ENCODE assay signal across 1 cellular context in the genomic region with DNA sequence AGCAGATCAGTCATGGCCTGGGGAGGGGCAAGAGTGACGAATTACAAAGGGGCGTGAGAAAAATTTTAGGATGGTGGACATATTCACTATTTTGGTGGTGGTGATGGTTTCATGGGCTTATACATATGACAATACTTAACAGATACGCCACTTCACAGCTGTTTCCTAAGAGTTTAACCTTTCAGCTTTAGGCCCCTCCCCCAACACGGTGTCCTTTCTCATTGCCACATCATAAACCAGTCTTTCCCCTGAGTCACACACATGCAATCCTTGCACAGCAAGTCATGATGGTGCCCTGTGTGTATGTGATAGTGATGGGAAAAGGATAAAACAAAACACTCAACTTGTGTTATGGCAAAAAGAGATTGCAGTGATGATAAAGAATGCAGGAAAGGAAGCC.
TF ChIP-seq lines count a peak whose summit lies in the region.

No MANE protein-coding gene starts in this region.

TF ChIP-seq in K562, 482 proteins besides CTCF, POLR2A, EP300 and RAD21 (continued from another document and continues in another):
- TF ChIP-seq, protein P1, sequence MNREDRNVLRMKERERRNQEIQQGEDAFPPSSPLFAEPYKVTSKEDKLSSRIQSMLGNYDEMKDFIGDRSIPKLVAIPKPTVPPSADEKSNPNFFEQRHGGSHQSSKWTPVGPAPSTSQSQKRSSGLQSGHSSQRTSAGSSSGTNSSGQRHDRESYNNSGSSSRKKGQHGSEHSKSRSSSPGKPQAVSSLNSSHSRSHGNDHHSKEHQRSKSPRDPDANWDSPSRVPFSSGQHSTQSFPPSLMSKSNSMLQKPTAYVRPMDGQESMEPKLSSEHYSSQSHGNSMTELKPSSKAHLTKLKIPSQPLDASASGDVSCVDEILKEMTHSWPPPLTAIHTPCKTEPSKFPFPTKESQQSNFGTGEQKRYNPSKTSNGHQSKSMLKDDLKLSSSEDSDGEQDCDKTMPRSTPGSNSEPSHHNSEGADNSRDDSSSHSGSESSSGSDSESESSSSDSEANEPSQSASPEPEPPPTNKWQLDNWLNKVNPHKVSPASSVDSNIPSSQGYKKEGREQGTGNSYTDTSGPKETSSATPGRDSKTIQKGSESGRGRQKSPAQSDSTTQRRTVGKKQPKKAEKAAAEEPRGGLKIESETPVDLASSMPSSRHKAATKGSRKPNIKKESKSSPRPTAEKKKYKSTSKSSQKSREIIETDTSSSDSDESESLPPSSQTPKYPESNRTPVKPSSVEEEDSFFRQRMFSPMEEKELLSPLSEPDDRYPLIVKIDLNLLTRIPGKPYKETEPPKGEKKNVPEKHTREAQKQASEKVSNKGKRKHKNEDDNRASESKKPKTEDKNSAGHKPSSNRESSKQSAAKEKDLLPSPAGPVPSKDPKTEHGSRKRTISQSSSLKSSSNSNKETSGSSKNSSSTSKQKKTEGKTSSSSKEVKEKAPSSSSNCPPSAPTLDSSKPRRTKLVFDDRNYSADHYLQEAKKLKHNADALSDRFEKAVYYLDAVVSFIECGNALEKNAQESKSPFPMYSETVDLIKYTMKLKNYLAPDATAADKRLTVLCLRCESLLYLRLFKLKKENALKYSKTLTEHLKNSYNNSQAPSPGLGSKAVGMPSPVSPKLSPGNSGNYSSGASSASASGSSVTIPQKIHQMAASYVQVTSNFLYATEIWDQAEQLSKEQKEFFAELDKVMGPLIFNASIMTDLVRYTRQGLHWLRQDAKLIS (CRISPR knock-in tag; IDR thresholded peaks at IDR 0.05): no peak
- TF ChIP-seq, protein P2, sequence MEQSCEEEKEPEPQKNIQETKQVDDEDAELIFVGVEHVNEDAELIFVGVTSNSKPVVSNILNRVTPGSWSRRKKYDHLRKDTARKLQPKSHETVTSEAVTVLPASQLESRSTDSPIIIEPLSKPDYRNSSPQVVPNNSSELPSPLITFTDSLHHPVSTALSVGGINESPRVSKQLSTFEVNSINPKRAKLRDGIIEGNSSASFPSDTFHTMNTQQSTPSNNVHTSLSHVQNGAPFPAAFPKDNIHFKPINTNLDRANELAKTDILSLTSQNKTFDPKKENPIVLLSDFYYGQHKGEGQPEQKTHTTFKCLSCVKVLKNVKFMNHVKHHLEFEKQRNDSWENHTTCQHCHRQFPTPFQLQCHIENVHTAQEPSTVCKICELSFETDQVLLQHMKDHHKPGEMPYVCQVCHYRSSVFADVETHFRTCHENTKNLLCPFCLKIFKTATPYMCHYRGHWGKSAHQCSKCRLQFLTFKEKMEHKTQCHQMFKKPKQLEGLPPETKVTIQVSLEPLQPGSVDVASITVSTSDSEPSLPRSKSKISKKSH (CRISPR knock-in tag; IDR thresholded peaks at IDR 0.05): no peak
- TF ChIP-seq SMC3 (conservative IDR thresholded peaks at IDR 0.05; ENCODE audit: insufficient read depth, low read depth, low read length) (no peak), CTBP1 (IDR thresholded peaks at IDR 0.05; ENCODE audit: borderline replicate concordance) (peak; percentile 67), JUND (IDR thresholded peaks at IDR 0.05; ENCODE audit: borderline replicate concordance, low read depth, low read length) (peak; percentile 81; the same call in 1 of the 2 replicates), JUND (tag; IDR thresholded peaks at IDR 0.05; ENCODE audit: borderline replicate concordance, low read depth, low read length) (peak; percentile 79; the same call in 2 of the 3 replicates), BHLHE40 (IDR thresholded peaks at IDR 0.05; ENCODE audit: low read length) (peak; percentile 25; the same call in 1 of the 2 replicates), SPI1 (IDR thresholded peaks at IDR 0.05; ENCODE audit: borderline replicate concordance, low read depth, low read length) (no peak), PML (IDR thresholded peaks at IDR 0.05; ENCODE audit: low read length) (peak; percentile 50; the same call in 1 of the 2 replicates), COPS2 (conservative IDR thresholded peaks at IDR 0.05) (no peak), SMAD4 (CRISPR knock-in tag; conservative IDR thresholded peaks at IDR 0.05) (no peak), HLTF (IDR thresholded peaks at IDR 0.05) (no peak)
- TF ChIP-seq, protein P3, sequence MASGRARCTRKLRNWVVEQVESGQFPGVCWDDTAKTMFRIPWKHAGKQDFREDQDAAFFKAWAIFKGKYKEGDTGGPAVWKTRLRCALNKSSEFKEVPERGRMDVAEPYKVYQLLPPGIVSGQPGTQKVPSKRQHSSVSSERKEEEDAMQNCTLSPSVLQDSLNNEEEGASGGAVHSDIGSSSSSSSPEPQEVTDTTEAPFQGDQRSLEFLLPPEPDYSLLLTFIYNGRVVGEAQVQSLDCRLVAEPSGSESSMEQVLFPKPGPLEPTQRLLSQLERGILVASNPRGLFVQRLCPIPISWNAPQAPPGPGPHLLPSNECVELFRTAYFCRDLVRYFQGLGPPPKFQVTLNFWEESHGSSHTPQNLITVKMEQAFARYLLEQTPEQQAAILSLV (tag; IDR thresholded peaks at IDR 0.05): peak; percentile 60; the same call in 1 of the 2 replicates
- TF ChIP-seq, protein P4, sequence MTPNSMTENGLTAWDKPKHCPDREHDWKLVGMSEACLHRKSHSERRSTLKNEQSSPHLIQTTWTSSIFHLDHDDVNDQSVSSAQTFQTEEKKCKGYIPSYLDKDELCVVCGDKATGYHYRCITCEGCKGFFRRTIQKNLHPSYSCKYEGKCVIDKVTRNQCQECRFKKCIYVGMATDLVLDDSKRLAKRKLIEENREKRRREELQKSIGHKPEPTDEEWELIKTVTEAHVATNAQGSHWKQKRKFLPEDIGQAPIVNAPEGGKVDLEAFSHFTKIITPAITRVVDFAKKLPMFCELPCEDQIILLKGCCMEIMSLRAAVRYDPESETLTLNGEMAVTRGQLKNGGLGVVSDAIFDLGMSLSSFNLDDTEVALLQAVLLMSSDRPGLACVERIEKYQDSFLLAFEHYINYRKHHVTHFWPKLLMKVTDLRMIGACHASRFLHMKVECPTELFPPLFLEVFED (CRISPR knock-in tag; conservative IDR thresholded peaks at IDR 0.05): no peak
- TF ChIP-seq, protein P5, sequence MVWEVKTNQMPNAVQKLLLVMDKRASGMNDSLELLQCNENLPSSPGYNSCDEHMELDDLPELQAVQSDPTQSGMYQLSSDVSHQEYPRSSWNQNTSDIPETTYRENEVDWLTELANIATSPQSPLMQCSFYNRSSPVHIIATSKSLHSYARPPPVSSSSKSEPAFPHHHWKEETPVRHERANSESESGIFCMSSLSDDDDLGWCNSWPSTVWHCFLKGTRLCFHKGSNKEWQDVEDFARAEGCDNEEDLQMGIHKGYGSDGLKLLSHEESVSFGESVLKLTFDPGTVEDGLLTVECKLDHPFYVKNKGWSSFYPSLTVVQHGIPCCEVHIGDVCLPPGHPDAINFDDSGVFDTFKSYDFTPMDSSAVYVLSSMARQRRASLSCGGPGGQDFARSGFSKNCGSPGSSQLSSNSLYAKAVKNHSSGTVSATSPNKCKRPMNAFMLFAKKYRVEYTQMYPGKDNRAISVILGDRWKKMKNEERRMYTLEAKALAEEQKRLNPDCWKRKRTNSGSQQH (CRISPR knock-in tag; IDR thresholded peaks at IDR 0.05): no peak
- TF ChIP-seq, protein P6, sequence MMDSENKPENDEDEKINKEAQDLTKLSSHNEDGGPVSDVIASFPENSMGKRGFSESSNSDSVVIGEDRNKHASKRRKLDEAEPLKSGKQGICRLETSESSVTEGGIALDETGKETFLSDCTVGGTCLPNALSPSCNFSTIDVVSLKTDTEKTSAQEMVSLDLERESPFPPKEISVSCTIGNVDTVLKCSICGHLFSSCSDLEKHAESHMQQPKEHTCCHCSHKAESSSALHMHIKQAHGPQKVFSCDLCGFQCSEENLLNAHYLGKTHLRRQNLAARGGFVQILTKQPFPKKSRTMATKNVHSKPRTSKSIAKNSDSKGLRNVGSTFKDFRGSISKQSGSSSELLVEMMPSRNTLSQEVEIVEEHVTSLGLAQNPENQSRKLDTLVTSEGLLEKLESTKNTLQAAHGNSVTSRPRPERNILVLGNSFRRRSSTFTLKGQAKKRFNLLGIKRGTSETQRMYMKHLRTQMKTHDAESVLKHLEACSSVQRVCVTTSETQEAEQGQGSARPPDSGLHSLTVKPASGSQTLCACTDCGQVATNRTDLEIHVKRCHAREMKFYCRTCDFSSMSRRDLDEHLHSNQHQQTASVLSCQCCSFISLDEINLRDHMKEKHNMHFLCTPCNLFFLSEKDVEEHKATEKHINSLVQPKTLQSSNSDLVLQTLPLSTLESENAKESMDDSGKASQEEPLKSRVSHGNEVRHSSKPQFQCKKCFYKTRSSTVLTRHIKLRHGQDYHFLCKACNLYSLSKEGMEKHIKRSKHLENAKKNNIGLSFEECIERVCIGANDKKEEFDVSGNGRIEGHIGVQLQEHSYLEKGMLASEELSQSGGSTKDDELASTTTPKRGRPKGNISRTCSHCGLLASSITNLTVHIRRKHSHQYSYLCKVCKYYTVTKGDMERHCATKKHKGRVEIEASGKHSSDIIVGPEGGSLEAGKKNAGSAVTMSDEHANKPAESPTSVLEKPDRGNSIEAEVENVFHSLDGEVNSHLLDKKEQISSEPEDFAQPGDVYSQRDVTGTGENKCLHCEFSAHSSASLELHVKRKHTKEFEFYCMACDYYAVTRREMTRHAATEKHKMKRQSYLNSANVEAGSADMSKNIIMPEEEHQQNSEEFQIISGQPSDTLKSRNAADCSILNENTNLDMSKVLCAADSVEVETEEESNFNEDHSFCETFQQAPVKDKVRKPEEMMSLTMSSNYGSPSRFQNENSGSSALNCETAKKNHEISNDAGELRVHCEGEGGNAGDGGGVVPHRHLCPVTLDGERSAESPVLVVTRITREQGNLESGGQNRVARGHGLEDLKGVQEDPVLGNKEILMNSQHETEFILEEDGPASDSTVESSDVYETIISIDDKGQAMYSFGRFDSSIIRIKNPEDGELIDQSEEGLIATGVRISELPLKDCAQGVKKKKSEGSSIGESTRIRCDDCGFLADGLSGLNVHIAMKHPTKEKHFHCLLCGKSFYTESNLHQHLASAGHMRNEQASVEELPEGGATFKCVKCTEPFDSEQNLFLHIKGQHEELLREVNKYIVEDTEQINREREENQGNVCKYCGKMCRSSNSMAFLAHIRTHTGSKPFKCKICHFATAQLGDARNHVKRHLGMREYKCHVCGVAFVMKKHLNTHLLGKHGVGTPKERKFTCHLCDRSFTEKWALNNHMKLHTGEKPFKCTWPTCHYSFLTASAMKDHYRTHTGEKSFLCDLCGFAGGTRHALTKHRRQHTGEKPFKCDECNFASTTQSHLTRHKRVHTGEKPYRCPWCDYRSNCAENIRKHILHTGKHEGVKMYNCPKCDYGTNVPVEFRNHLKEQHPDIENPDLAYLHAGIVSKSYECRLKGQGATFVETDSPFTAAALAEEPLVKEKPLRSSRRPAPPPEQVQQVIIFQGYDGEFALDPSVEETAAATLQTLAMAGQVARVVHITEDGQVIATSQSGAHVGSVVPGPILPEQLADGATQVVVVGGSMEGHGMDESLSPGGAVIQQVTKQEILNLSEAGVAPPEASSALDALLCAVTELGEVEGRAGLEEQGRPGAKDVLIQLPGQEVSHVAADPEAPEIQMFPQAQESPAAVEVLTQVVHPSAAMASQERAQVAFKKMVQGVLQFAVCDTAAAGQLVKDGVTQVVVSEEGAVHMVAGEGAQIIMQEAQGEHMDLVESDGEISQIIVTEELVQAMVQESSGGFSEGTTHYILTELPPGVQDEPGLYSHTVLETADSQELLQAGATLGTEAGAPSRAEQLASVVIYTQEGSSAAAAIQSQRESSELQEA (IDR thresholded peaks at IDR 0.05; ENCODE audit: low read depth): no peak
